In genomic region chr10:98314577-98315284, GRCh38 we compare ENCODE assay signal across 16 cellular contexts. TPM values are rescaled to one million over a fixed set of nuclear protein-coding genes. Genes with fewer than 3 reads are reported as not detected.
DNase-seq lines count a peak whose midpoint lies in the region; ATAC-seq, FAIRE-seq and TF ChIP-seq lines count a peak whose summit lies in the region.
"Had no signal": no experiment of that assay in that cellular context is flagged by ENCODE, and none has a peak within 500 bp of the region (broad histone marks: within the 10 kb centered on the region; RNA-seq: fewer than 3 reads in every experiment).

No MANE protein-coding gene starts in this region.

- ATAC-seq in sciatic nerve = peak; percentile 68

- no peak overlapping the region for H3K27ac Mint-ChIP-seq in Calu3 (ENCODE audit: unreplicated experiment)
- H3K27ac Mint-ChIP-seq: activated naive CD8-positive, alpha-beta T cell treated with anti-CD3 and anti-CD28 coated beads, Interleukin-2, amount 10 ng/mL, durations not matched to agents 7 days and 5 days; mesothelial cell of epicardium had no signal

- DNase-seq in Calu3 (peak; percentile 68), NCI-H460 (ENCODE audit: extremely low read depth, low read depth) (peak; percentile 48), epithelial cell of esophagus (ENCODE audit: low read depth) (peak; percentile 69), sciatic nerve (ENCODE audit: low spot score) (no peak), kidney (no peak), HuH-7 (ENCODE audit: low spot score) (no peak)
- no peak for DNase-seq in stimulated activated CD4-positive, alpha-beta T cell treated with anti-CD3 and anti-CD28 coated beads, Interleukin-4, amount 100 ng/mL, for 4 hours
- no peak for DNase-seq in effector CD8-positive, alpha-beta T cell (lab: John Stamatoyannopoulos, UW)
- DNase-seq: activated CD4-positive, alpha-beta T cell treated with anti-CD3 and anti-CD28 coated beads for 1 hour; activated naive CD8-positive, alpha-beta T cell treated with anti-CD3 and anti-CD28 coated beads, Interleukin-2, amount 10 ng/mL, durations not matched to agents 7 days and 5 days; BE2C; KG1; NCI-H2107; ovary; stimulated activated CD4-positive, alpha-beta T cell treated with anti-CD3 and anti-CD28 coated beads, Interleukin-15, amount 100 ng/mL, for 24 hours had no signal

- no peak overlapping the region for H3K27ac ChIP-seq in kidney (ENCODE audit: low read depth in 2 of 2, low read length in 2 of 2)
- H3K27ac ChIP-seq: ovary had no signal

- no peaks in the 10 kb centered on the region for H3K36me3 Mint-ChIP-seq in Calu3 (ENCODE audit: insufficient read depth, unreplicated experiment)
- H3K36me3 Mint-ChIP-seq: activated naive CD8-positive, alpha-beta T cell treated with anti-CD3 and anti-CD28 coated beads, Interleukin-2, amount 10 ng/mL, durations not matched to agents 7 days and 5 days; mesothelial cell of epicardium had no signal

- H3K36me3 ChIP-seq in kidney (ENCODE audit: control insufficient read depth in 1 of 2, insufficient read depth in 2 of 2, low read length in 2 of 2) = no peaks in the 10 kb centered on the region
- H3K36me3 ChIP-seq: BE2C, ovary had no signal

- H3K9me3 Mint-ChIP-seq in Calu3 (ENCODE audit: low read depth, unreplicated experiment) = no peaks in the 10 kb centered on the region
- H3K9me3 Mint-ChIP-seq: activated naive CD8-positive, alpha-beta T cell treated with anti-CD3 and anti-CD28 coated beads, Interleukin-2, amount 10 ng/mL, durations not matched to agents 7 days and 5 days; mesothelial cell of epicardium had no signal

- CTCF ChIA-PET in Calu3 (lab: Charles Lee) = interaction anchor here (0.6 kb wide), 1 partner anchor 73 kb away, joined by 5 read pairs; no protein-coding TSS in a partner anchor

- BruUV-seq in Calu3 (replicated peaks; lab: Mats Ljungman, UMichigan) = no TSS peak

- H3K4me1 ChIP-seq in kidney (ENCODE audit: control insufficient read depth in 1 of 2, insufficient read depth in 1 of 2, low read depth in 1 of 2, low read length in 2 of 2) = no peaks in the 10 kb centered on the region
- H3K4me1 ChIP-seq: BE2C had no signal

- no peak overlapping the region for H3K9ac ChIP-seq in kidney (ENCODE audit: low read length in 2 of 2)

- FAIRE-seq in kidney (lab: Jason Lieb, UNC) = no peak

- TF ChIP-seq CTCF in Calu3 (IDR thresholded peaks at IDR 0.05; ENCODE audit: unreplicated experiment) (no peak), epithelial cell of esophagus (IDR thresholded peaks at IDR 0.05; ENCODE audit: insufficient read depth, low read depth, low read length, missing control alignments) (no peak), kidney (IDR thresholded peaks at IDR 0.05; ENCODE audit: borderline replicate concordance, extremely low read depth, insufficient read depth) (no peak)

- intact Hi-C loops in Calu3 (cut with micrococcal nuclease; ENCODE audit: unreplicated experiment) = no loop called here
- intact Hi-C loops in sciatic nerve (cut with DNase I) = no loop called here
- intact Hi-C loops in kidney (cut with DNase I) = no loop called here

- no peak overlapping the region for H3K4me3 ChIP-seq in epithelial cell of esophagus (ENCODE audit: low read length)
- no peak overlapping the region for H3K4me3 ChIP-seq in kidney (ENCODE audit: low read length in 2 of 2)
- H3K4me3 ChIP-seq: ovary had no signal

- peaks cover 23% of the 10 kb centered on the region for H3K4me1 Mint-ChIP-seq in Calu3 (ENCODE audit: low read depth, unreplicated experiment)

- no peaks in the 10 kb centered on the region for H3K27me3 Mint-ChIP-seq in Calu3 (ENCODE audit: unreplicated experiment)

- no peaks in the 10 kb centered on the region for H3K9me3 ChIP-seq in kidney (ENCODE audit: control insufficient read depth in 1 of 2, low read length in 2 of 2)
- H3K9me3 ChIP-seq: BE2C, ovary had no signal

- no peak overlapping the region for H3K4me3 Mint-ChIP-seq in Calu3 (ENCODE audit: low read depth, unreplicated experiment)
- H3K4me3 Mint-ChIP-seq: activated naive CD8-positive, alpha-beta T cell treated with anti-CD3 and anti-CD28 coated beads, Interleukin-2, amount 10 ng/mL, durations not matched to agents 7 days and 5 days; mesothelial cell of epicardium had no signal

RNA-seq across cellular contexts. Expression of gene LOXL4, which starts 46.7 kb away (rescaled TPM):
- 2.2 and 2.6 TPM in 2 replicates for total RNA-seq in Calu3 (2022)
- 0.09 and 0.20 TPM in 2 replicates for total RNA-seq in NCI-H460 (2014; rRNA removed; shearing (Covaris generic))
- polyA plus RNA-seq in NCI-H460 (2014; cell fraction: nucleus; rRNA removed) = 0.11 TPM in 1 of 2 replicates, not detected in the other
- total RNA-seq in sciatic nerve = 8.2 TPM
- total RNA-seq in kidney = 15.1 TPM
- polyA plus RNA-seq in kidney (ENCODE audit: insufficient read depth, low read depth, low replicate concordance) = 3.4 TPM
- total RNA-seq: activated naive CD8-positive, alpha-beta T cell treated with anti-CD3 and anti-CD28 coated beads, Interleukin-2, amount 10 ng/mL, durations not matched to agents 7 days and 5 days had no signal

Comparison
In these comparisons a context has a peak if more than half of its experiments do, and no peak if none do; other contexts are left out.
1. DNase-seq: peak in Calu3 (single experiment), NCI-H460 (single experiment) and epithelial cell of esophagus (single experiment); none in sciatic nerve (single experiment), kidney (single experiment), HuH-7 (single experiment), stimulated activated CD4-positive, alpha-beta T cell treated with anti-CD3 and anti-CD28 coated beads, Interleukin-4, amount 100 ng/mL, for 4 hours (0 of 2) and effector CD8-positive, alpha-beta T cell (single experiment).